Comparison of ENCODE assay signal across 3 cellular contexts in the genomic region with DNA sequence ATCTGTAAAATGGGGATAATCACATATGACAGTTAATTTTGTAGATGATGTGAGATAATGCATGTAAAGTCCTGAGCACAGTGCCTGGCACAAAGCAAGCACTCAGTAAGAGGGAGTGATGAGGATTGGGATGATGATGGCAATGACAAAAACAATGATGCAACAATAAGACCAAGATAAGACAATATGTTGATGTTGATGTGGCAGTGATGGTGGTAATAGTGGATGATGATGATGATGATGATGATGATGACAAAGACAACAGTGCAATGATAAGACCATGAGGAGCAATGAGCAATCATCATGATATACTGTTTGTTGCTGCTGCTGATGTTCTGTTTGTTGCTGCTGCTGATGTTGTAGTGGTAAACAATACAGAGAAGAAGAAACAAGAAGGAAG.
TF ChIP-seq lines count a peak whose summit lies in the region.

No MANE protein-coding gene starts in this region.

TF ChIP-seq in HepG2, 621 proteins besides CTCF, POLR2A, EP300 and RAD21:
- TF ChIP-seq CEBPB (IDR thresholded peaks at IDR 0.05; ENCODE audit: borderline replicate concordance, low read depth, low read length), result peak; percentile 44; the same call in 1 of the 2 replicates
- peak; percentile 95 for TF ChIP-seq ATF7 (IDR thresholded peaks at IDR 0.05)
- no peak for TF ChIP-seq ATF7 (CRISPR knock-in tag; IDR thresholded peaks at IDR 0.05)
- TF ChIP-seq ZNF501 (CRISPR knock-in tag; IDR thresholded peaks at IDR 0.05), result no peak
- TF ChIP-seq, protein P1, sequence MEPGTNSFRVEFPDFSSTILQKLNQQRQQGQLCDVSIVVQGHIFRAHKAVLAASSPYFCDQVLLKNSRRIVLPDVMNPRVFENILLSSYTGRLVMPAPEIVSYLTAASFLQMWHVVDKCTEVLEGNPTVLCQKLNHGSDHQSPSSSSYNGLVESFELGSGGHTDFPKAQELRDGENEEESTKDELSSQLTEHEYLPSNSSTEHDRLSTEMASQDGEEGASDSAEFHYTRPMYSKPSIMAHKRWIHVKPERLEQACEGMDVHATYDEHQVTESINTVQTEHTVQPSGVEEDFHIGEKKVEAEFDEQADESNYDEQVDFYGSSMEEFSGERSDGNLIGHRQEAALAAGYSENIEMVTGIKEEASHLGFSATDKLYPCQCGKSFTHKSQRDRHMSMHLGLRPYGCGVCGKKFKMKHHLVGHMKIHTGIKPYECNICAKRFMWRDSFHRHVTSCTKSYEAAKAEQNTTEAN (CRISPR knock-in tag; conservative IDR thresholded peaks at IDR 0.05), result no peak
- peak; percentile 93 for TF ChIP-seq CREB1 (IDR thresholded peaks at IDR 0.05)
- no peak for TF ChIP-seq CREB1 (CRISPR knock-in tag; IDR thresholded peaks at IDR 0.05)
- no peak for TF ChIP-seq ZNF430 (CRISPR knock-in tag; IDR thresholded peaks at IDR 0.05)
- no peak for TF ChIP-seq MLX (CRISPR knock-in tag; IDR thresholded peaks at IDR 0.05)
- TF ChIP-seq, protein P2, sequence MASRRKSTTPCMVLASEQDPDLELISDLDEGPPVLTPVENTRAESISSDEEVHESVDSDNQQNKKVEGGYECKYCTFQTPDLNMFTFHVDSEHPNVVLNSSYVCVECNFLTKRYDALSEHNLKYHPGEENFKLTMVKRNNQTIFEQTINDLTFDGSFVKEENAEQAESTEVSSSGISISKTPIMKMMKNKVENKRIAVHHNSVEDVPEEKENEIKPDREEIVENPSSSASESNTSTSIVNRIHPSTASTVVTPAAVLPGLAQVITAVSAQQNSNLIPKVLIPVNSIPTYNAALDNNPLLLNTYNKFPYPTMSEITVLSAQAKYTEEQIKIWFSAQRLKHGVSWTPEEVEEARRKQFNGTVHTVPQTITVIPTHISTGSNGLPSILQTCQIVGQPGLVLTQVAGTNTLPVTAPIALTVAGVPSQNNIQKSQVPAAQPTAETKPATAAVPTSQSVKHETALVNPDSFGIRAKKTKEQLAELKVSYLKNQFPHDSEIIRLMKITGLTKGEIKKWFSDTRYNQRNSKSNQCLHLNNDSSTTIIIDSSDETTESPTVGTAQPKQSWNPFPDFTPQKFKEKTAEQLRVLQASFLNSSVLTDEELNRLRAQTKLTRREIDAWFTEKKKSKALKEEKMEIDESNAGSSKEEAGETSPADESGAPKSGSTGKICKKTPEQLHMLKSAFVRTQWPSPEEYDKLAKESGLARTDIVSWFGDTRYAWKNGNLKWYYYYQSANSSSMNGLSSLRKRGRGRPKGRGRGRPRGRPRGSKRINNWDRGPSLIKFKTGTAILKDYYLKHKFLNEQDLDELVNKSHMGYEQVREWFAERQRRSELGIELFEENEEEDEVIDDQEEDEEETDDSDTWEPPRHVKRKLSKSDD (CRISPR knock-in tag; IDR thresholded peaks at IDR 0.05; ENCODE audit: low read depth), result no peak
- TF ChIP-seq ZNF160 (CRISPR knock-in tag; IDR thresholded peaks at IDR 0.05), result no peak

TF ChIP-seq in IMR-90, 13 proteins besides CTCF, POLR2A, EP300 and RAD21:
- TF ChIP-seq RCOR1 (IDR thresholded peaks at IDR 0.05; ENCODE audit: insufficient replicate concordance, low read length), result no peak
- peak; percentile 43 for TF ChIP-seq CEBPB (IDR thresholded peaks at IDR 0.05; ENCODE audit: low read depth, low read length)

TF ChIP-seq in K562, 482 proteins besides CTCF, POLR2A, EP300 and RAD21:
- TF ChIP-seq ATF3 (IDR thresholded peaks at IDR 0.05) (peak; percentile 60; the same call in 1 of the 2 replicates), ATF3 (CRISPR knock-in tag; conservative IDR thresholded peaks at IDR 0.05) (no peak), TFAM (CRISPR knock-in tag; conservative IDR thresholded peaks at IDR 0.05) (no peak), CBX2 (IDR thresholded peaks at IDR 0.05; ENCODE audit: insufficient read depth, low read length, poor library complexity, severe bottlenecking) (no peak), CEBPG (CRISPR knock-in tag; IDR thresholded peaks at IDR 0.05) (no peak), CEBPG (tag; conservative IDR thresholded peaks at IDR 0.05 in 1 of 2, IDR thresholded peaks at IDR 0.05 in 1 of 2) (peak in 1 of 2 experiments; percentile 52; a peak in 2 of 4 replicates), PTRF (tag; IDR thresholded peaks at IDR 0.05) (no peak)
